In the genomic region with DNA sequence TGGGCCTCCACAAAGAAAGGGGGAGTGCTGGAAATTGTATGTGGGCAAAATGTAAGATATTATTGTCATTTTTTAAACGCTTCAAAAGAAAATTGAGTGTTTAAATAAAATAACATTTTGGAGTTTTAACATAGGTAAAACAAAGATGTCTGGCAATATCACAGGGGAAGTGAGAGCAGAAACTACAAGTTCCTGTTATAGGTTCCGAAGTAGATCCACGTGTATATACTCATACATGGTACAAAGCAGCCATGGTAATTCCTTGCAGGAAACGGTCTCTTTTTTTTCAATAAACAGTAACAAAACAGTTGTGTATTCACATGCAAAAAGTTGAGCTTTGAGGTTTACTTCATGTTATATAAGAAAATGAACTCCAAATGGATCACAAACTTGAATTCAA, we compare ENCODE assay signal across 34 cellular contexts.
"Had no signal": no experiment of that assay in that cellular context is flagged by ENCODE, and none has a peak within 500 bp of the region (broad histone marks: within the 10 kb centered on the region; RNA-seq: fewer than 3 reads in every experiment).

No MANE protein-coding gene starts in this region.

- H3K36me3 Mint-ChIP-seq: activated CD4-positive, alpha-beta memory T cell treated with anti-CD3 and anti-CD28 coated beads for 36 hours; activated naive CD4-positive, alpha-beta T cell treated with anti-CD3 and anti-CD28 coated beads, Interleukin-2, amount 50 U/mL, for 72 hours; activated naive CD8-positive, alpha-beta T cell treated with anti-CD3 and anti-CD28 coated beads for 36 hours had no signal

- H3K9me3 ChIP-seq: adrenal gland, body of pancreas, breast epithelium had no signal

- H3K4me1 Mint-ChIP-seq: activated B cell treated with CpG ODN at 0.5 μM for 24 hours; activated CD4-positive, alpha-beta T cell treated with anti-CD3 and anti-CD28 coated beads, Interleukin-2, amount 10 ng/mL, durations not matched to agents 24 days and 14 days; activated naive CD8-positive, alpha-beta T cell treated with anti-CD3 and anti-CD28 coated beads for 36 hours; activated T-helper 17 cell treated with anti-CD3 and anti-CD28 coated beads, Interleukin-2, amount 50 U/mL, for 72 hours had no signal

- H3K4me3 ChIP-seq: adrenal gland, body of pancreas, breast epithelium had no signal

- ATAC-seq: activated CD8-positive, alpha-beta T cell treated with anti-CD3 and anti-CD28 coated beads for 36 hours; activated naive CD4-positive, alpha-beta T cell treated with anti-CD3 and anti-CD28 coated beads, Interleukin-2, amount 50 U/mL, for 72 hours; activated T-cell treated with anti-CD3 and anti-CD28 coated beads, Interleukin-2, amount 50 U/mL, for 4 hours; activated T-cell treated with anti-CD3 and anti-CD28 coated beads, Interleukin-2, amount 50 U/mL, for 72 hours; activated T-helper 17 cell treated with anti-CD3 and anti-CD28 coated beads, Interleukin-2, amount 50 U/mL, for 72 hours; body of pancreas had no signal

- H3K4me1 ChIP-seq: adrenal gland, body of pancreas, breast epithelium had no signal

- H3K4me3 Mint-ChIP-seq: activated B cell treated with CpG ODN at 0.5 μM for 24 hours; activated CD4-positive, alpha-beta memory T cell treated with anti-CD3 and anti-CD28 coated beads for 36 hours; activated CD4-positive, alpha-beta T cell treated with anti-CD3 and anti-CD28 coated beads, Interleukin-2, amount 10 ng/mL, durations not matched to agents 24 days and 14 days; activated CD8-positive, alpha-beta T cell treated with anti-CD3 and anti-CD28 coated beads for 36 hours; activated naive CD4-positive, alpha-beta T cell treated with anti-CD3 and anti-CD28 coated beads for 36 hours; activated naive CD8-positive, alpha-beta T cell treated with anti-CD3 and anti-CD28 coated beads for 36 hours; activated T-cell treated with anti-CD3 and anti-CD28 coated beads, Interleukin-2, amount 50 U/mL, for 4 hours; activated T-cell treated with anti-CD3 and anti-CD28 coated beads, Interleukin-2, amount 50 U/mL, for 72 hours; activated T-helper 1 cell treated with anti-CD3 and anti-CD28 coated beads, Interleukin-12 subunit alpha, Interleukin-12 subunit beta, Interleukin-2, Interleukin-4 antibody, amounts not matched to agents 30 ng/mL and 10 ng/mL and 1 ng/mL, durations not matched to agents 14 hours and 24 hours and 36 hours; activated T-helper 17 cell treated with anti-CD3 and anti-CD28 coated beads, Interleukin-2, amount 50 U/mL, for 72 hours; T-helper 1 cell treated with Interleukin-12 subunit alpha and Interleukin-12 subunit beta and Interleukin-4 antibody, amounts not matched to agents 30 μg/mL and 1 μg/mL, for 36 hours; T-helper 2 cell treated with Interferon-gamma antibody and Interleukin-4, amounts not matched to agents 5 μg/mL and 100 μg/mL, for 36 hours had no signal

- H3K9me3 Mint-ChIP-seq: activated CD4-positive, alpha-beta T cell treated with anti-CD3 and anti-CD28 coated beads, Interleukin-2, amount 10 ng/mL, durations not matched to agents 24 days and 14 days; activated CD8-positive, alpha-beta T cell treated with anti-CD3 and anti-CD28 coated beads for 36 hours; activated naive CD4-positive, alpha-beta T cell treated with anti-CD3 and anti-CD28 coated beads for 36 hours; activated naive CD8-positive, alpha-beta T cell treated with anti-CD3 and anti-CD28 coated beads for 36 hours; activated T-helper 1 cell treated with anti-CD3 and anti-CD28 coated beads, Interleukin-12 subunit alpha, Interleukin-12 subunit beta, Interleukin-2, Interleukin-4 antibody, amounts not matched to agents 30 ng/mL and 10 ng/mL and 1 ng/mL, durations not matched to agents 14 hours and 24 hours and 36 hours; activated T-helper 17 cell treated with anti-CD3 and anti-CD28 coated beads, Interleukin-2, amount 50 U/mL, for 72 hours; T-helper 1 cell treated with Interleukin-12 subunit alpha and Interleukin-12 subunit beta and Interleukin-4 antibody, amounts not matched to agents 30 μg/mL and 1 μg/mL, for 36 hours; T-helper 2 cell treated with Interferon-gamma antibody and Interleukin-4, amounts not matched to agents 5 μg/mL and 100 μg/mL, for 36 hours had no signal

- H3K27ac Mint-ChIP-seq: activated B cell treated with CpG ODN at 0.5 μM for 24 hours; activated CD4-positive, alpha-beta memory T cell treated with anti-CD3 and anti-CD28 coated beads for 36 hours; activated CD4-positive, alpha-beta T cell treated with anti-CD3 and anti-CD28 coated beads, Interleukin-2, amount 10 ng/mL, durations not matched to agents 24 days and 14 days; activated CD8-positive, alpha-beta T cell treated with anti-CD3 and anti-CD28 coated beads for 36 hours; activated naive CD4-positive, alpha-beta T cell treated with anti-CD3 and anti-CD28 coated beads for 36 hours; activated naive CD4-positive, alpha-beta T cell treated with anti-CD3 and anti-CD28 coated beads, Interleukin-2, amount 50 U/mL, for 72 hours; activated naive CD8-positive, alpha-beta T cell treated with anti-CD3 and anti-CD28 coated beads for 36 hours; activated T-cell treated with anti-CD3 and anti-CD28 coated beads, Interleukin-2, amount 50 U/mL, for 72 hours; activated T-helper 1 cell treated with anti-CD3 and anti-CD28 coated beads, Interleukin-12 subunit alpha, Interleukin-12 subunit beta, Interleukin-2, Interleukin-4 antibody, amounts not matched to agents 30 ng/mL and 10 ng/mL and 1 ng/mL, durations not matched to agents 14 hours and 24 hours and 36 hours; activated T-helper 17 cell treated with anti-CD3 and anti-CD28 coated beads, Interleukin-2, amount 50 U/mL, for 72 hours; T-helper 1 cell treated with Interleukin-12 subunit alpha and Interleukin-12 subunit beta and Interleukin-4 antibody, amounts not matched to agents 30 μg/mL and 1 μg/mL, for 36 hours; T-helper 2 cell treated with Interferon-gamma antibody and Interleukin-4, amounts not matched to agents 5 μg/mL and 100 μg/mL, for 36 hours had no signal

- H3K27me3 ChIP-seq: adrenal gland, body of pancreas, brain microvascular endothelial cell, breast epithelium had no signal

- H3K27ac ChIP-seq: adrenal gland, body of pancreas, brain microvascular endothelial cell, breast epithelium, VCaP had no signal

- DNase-seq: activated B cell treated with CpG ODN at 0.5 μM for 24 hours; activated CD4-positive, alpha-beta memory T cell treated with anti-CD3 and anti-CD28 coated beads for 36 hours; activated CD4-positive, alpha-beta T cell treated with anti-CD3 and anti-CD28 coated beads for 4 hours; activated CD4-positive, alpha-beta T cell treated with anti-CD3 and anti-CD28 coated beads, Interleukin-2, amount 10 ng/mL, durations not matched to agents 24 days and 14 days; activated CD4-positive, alpha-beta T cell treated with anti-CD3 and anti-CD28 coated beads, Interleukin-2, amount 50 U/mL, for 1 hour; activated CD4-positive, alpha-beta T cell treated with anti-CD3 and anti-CD28 coated beads, Interleukin-2, amount 50 U/mL, for 4 hours; activated CD4-positive, CD25-positive, alpha-beta regulatory T cell treated with anti-CD3 and anti-CD28 coated beads, Interleukin-2, amount 50 U/mL, for 72 hours; activated CD8-positive, alpha-beta memory T cell treated with anti-CD3 and anti-CD28 coated beads, Interleukin-2, amount 50 U/mL, for 4 hours; activated CD8-positive, alpha-beta T cell treated with anti-CD3 and anti-CD28 coated beads for 36 hours; activated effector memory CD4-positive, alpha-beta T cell treated with anti-CD3 and anti-CD28 coated beads, Interleukin-2, amount 50 U/mL, for 16 hours; activated gamma-delta T cell treated with Interleukin-2 at 50 U/mL for 16 hours; activated naive CD4-positive, alpha-beta T cell; activated naive CD4-positive, alpha-beta T cell treated with anti-CD3 and anti-CD28 coated beads for 36 hours; activated naive CD4-positive, alpha-beta T cell treated with anti-CD3 and anti-CD28 coated beads, Interleukin-2, amount 50 U/mL, for 16 hours; activated naive CD8-positive, alpha-beta T cell treated with anti-CD3 and anti-CD28 coated beads for 36 hours; activated T-cell treated with anti-CD3 and anti-CD28 coated beads for 4 hours; activated T-cell treated with anti-CD3 and anti-CD28 coated beads, Interleukin-2, amount 50 U/mL, for 1 hour; activated T-cell treated with anti-CD3 and anti-CD28 coated beads, Interleukin-2, amount 50 U/mL, for 4 hours; activated T-cell treated with anti-CD3 and anti-CD28 coated beads, Interleukin-2, amount 50 U/mL, for 72 hours; adrenal gland; amniotic stem cell; aorta; body of pancreas; brain microvascular endothelial cell; central memory CD4-positive, alpha-beta T cell; T-helper 2 cell; T-helper 9 cell had no signal

- H3K36me3 ChIP-seq: adrenal gland, brain microvascular endothelial cell, breast epithelium had no signal

- H3K27me3 Mint-ChIP-seq: activated CD4-positive, alpha-beta T cell treated with anti-CD3 and anti-CD28 coated beads, Interleukin-2, amount 10 ng/mL, durations not matched to agents 24 days and 14 days; activated naive CD8-positive, alpha-beta T cell treated with anti-CD3 and anti-CD28 coated beads for 36 hours had no signal
